ENCODE assay signal across 8 cellular contexts in genomic region chr1:150567341-150567716, GRCh38. TPM values are rescaled to one million over a fixed set of nuclear protein-coding genes. Genes with fewer than 3 reads are reported as not detected.
DNase-seq lines count a peak whose midpoint lies in the region; ATAC-seq and TF ChIP-seq lines count a peak whose summit lies in the region.

No MANE protein-coding gene starts in this region.

- H3K27me3 ChIP-seq in KMS-11 (ENCODE audit: insufficient read depth, low read depth): no peaks in the 10 kb centered on the region
- H3K27me3 ChIP-seq in left ventricle myocardium inferior (ENCODE audit: low read depth): no peaks in the 10 kb centered on the region

- intact Hi-C loops in left ventricle myocardium inferior (cut with micrococcal nuclease): no loop called here

- H3K36me3 ChIP-seq in KMS-11 (ENCODE audit: insufficient read depth) (no peaks in the 10 kb centered on the region; the same call in 1 of the 2 replicates), left ventricle myocardium inferior (peaks cover 23% of the 10 kb centered on the region)

- peak overlapping the region; percentile 100 for H3K4me2 ChIP-seq in KMS-11

- ATAC-seq in GM19438 (IDR thresholded peaks at IDR 0.05; ENCODE audit: low read depth, unreplicated experiment) (peak; percentile 24), HG02588 (IDR thresholded peaks at IDR 0.05; ENCODE audit: unreplicated experiment) (no peak)

- no peaks in the 10 kb centered on the region for H3K9me3 ChIP-seq in left ventricle myocardium inferior (replicated peaks)

- H3K4me3 ChIP-seq in KMS-11 (IDR thresholded peaks at IDR 0.05; ENCODE audit: insufficient read depth, low read depth, low read length) (peak overlapping the region; percentile 89), left ventricle myocardium inferior (peak overlapping the region; percentile 56), skin epidermis (peak overlapping the region in 5 of 7 experiments; percentile 1 to 30 (median 27))

- H3K27ac ChIP-seq in KMS-11 (peak overlapping the region; percentile 77), left ventricle myocardium inferior (replicated peaks) (peak overlapping the region; percentile 96), skin epidermis (peak overlapping the region; percentile 20 to 100 (median 99))

- H3K4me1 ChIP-seq in KMS-11 (ENCODE audit: low read depth, poor library complexity, severe bottlenecking) (peaks cover 98% of the 10 kb centered on the region), left ventricle myocardium inferior (peaks cover 100% of the 10 kb centered on the region)

- H4K20me1 ChIP-seq in KMS-11 (ENCODE audit: insufficient read depth): no peaks in the 10 kb centered on the region

- peak overlapping the region; percentile 3; the same call in 1 of the 2 replicates for H2AFZ ChIP-seq in KMS-11 (ENCODE audit: low read depth)

- DNase-seq in activated gamma-delta T cell treated with anti-CD3 and anti-CD28 coated beads, Interleukin-2, amount 50 U/mL, for 16 hours (ENCODE audit: low read depth): peak; percentile 45
- DNase-seq in left ventricle myocardium inferior (no peak), epidermal melanocyte (ENCODE audit: insufficient read length, low spot score) (no peak), SW 1271 (lab: John Stamatoyannopoulos, UW) (no peak)

- peak overlapping the region; percentile 31; the same call in 1 of the 2 replicates for H3K9ac ChIP-seq in KMS-11

- TF ChIP-seq CTCF in KMS-11 (conservative IDR thresholded peaks at IDR 0.05; ENCODE audit: low read depth, low read length): no peak
- TF ChIP-seq CTCF in left ventricle myocardium inferior (IDR thresholded peaks at IDR 0.05; ENCODE audit: borderline replicate concordance): no peak

- H3K79me2 ChIP-seq in KMS-11 (ENCODE audit: insufficient read depth, low read depth): peaks cover 65% of the 10 kb centered on the region

RNA-seq across cellular contexts. Expression of gene MCL1, which starts 12.1 kb away (rescaled TPM):
- total RNA-seq in left ventricle myocardium inferior: 97.0 TPM

RNA-seq across cellular contexts. Expression of gene ADAMTSL4, which starts 18.1 kb away (rescaled TPM):
- total RNA-seq in left ventricle myocardium inferior: 46.3 TPM

RNA-seq across cellular contexts. Expression of gene FALEC, which starts 51.8 kb away (rescaled TPM):
- 0.44 TPM for total RNA-seq in left ventricle myocardium inferior

RNA-seq across cellular contexts. Expression of gene ECM1, which starts 59.4 kb away (rescaled TPM):
- 20.1 TPM for total RNA-seq in left ventricle myocardium inferior

Comparison
In these comparisons a context has a peak if more than half of its experiments do, and no peak if none do; other contexts are left out.
1. H3K4me3 ChIP-seq: peak in every context shown above with its lines; median percentile 89 in KMS-11; 56 in left ventricle myocardium inferior; 27 in skin epidermis.